Comparison of ENCODE assay signal across 8 cellular contexts in the genomic region with DNA sequence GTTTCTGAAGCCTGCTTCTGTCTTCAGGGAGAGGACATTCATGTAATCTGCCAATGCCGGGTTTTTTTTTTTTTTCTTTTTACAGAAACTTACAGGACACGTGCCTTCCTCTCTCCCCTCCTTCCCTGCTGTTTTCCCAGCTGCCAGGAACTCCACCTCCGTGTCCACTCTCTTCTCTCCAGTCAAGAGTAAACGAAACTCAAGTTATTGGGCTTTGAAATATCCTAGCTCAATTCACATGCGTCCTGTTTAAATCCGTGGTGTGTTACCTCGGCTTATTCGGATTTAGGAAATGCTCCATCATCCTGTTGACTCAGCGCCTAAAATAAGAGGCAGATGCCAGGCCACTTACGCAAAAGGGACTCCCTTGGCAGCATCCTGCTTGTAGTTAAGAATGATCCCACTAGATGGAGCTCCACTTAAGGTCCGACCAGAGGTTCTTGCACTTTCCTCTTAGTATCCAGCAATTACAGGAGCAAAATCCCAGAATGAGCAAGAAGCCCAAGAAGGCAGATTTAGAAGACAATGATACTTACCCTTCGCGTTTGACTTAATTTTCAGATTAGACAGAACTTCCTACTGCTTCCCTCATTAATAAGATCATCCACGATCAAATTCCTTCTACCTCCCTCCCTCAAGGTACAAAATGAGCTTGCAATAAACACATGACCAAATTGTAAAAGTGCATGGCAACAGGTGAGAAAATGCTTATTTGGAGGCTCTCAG.
DNase-seq lines count a peak whose midpoint lies in the region; ATAC-seq and TF ChIP-seq lines count a peak whose summit lies in the region.

No MANE protein-coding gene starts in this region.

- H3K36me3 ChIP-seq in BLaER1 treated with 17β-estradiol and CSF1 and Interleukin-3, amounts not matched to agents 10 nM and 100 nM, result no peaks in the 10 kb centered on the region
- H3K36me3 ChIP-seq in neural cell (ENCODE audit: insufficient read depth, low read length), result no peaks in the 10 kb centered on the region
- no peaks in the 10 kb centered on the region for H3K36me3 ChIP-seq in tibial nerve

- CTCF ChIA-PET in activated naive CD4-positive, alpha-beta T cell treated with anti-CD3 and anti-CD28 coated beads, Interleukin-2, amount 10 ng/mL, durations not matched to agents 7 days and 5 days (lab: Charles Lee), result interaction anchor here (0.7 to 2.6 kb wide), 28 partner anchors 8 to 359 kb away, joined by 3 to 32 read pairs (median 4); a partner anchor contains a TSS

- peak overlapping the region; percentile 23 to 90 (median 73) for H3K4me2 ChIP-seq in BLaER1 treated with 17β-estradiol and CSF1 and Interleukin-3, amounts not matched to agents 10 nM and 100 nM
- no peak overlapping the region for H3K4me2 ChIP-seq in neural cell (ENCODE audit: low read length)

- no peak for TF ChIP-seq EP300 in neural cell (conservative IDR thresholded peaks at IDR 0.05; ENCODE audit: poor library complexity, severe bottlenecking)
- TF ChIP-seq EP300 in tibial nerve (IDR thresholded peaks at IDR 0.05), result peak in 1 of 2 donors; percentile 92

- no peaks in the 10 kb centered on the region for H3K27me3 ChIP-seq in BLaER1 treated with 17β-estradiol and CSF1 and Interleukin-3, amounts not matched to agents 10 nM and 100 nM
- H3K27me3 ChIP-seq in neural cell (ENCODE audit: insufficient read depth, low read depth, low read length) (peaks cover 2% of the 10 kb centered on the region), tibial nerve (no peaks in the 10 kb centered on the region)

- peaks cover 10 to 31% (median 23%) of the 10 kb centered on the region in 10 experiments for H3K4me1 ChIP-seq in BLaER1 treated with 17β-estradiol and CSF1 and Interleukin-3, amounts not matched to agents 10 nM and 100 nM
- H3K4me1 ChIP-seq in tibial nerve, result peaks cover 0 to 20% (median 4%) of the 10 kb centered on the region in 4 donors

- H3K9me3 Mint-ChIP-seq in activated naive CD4-positive, alpha-beta T cell treated with anti-CD3 and anti-CD28 coated beads, Interleukin-2, amount 10 ng/mL, durations not matched to agents 7 days and 5 days, result peaks cover 12% of the 10 kb centered on the region

- peaks cover 3% of the 10 kb centered on the region for H3K27me3 Mint-ChIP-seq in activated naive CD4-positive, alpha-beta T cell treated with anti-CD3 and anti-CD28 coated beads, Interleukin-2, amount 10 ng/mL, durations not matched to agents 7 days and 5 days

- H4K20me1 ChIP-seq in BLaER1 treated with 17β-estradiol and CSF1 and Interleukin-3, amounts not matched to agents 10 nM and 100 nM, result no peaks in the 10 kb centered on the region
- H4K20me1 ChIP-seq in neural cell (ENCODE audit: insufficient read depth), result no peaks in the 10 kb centered on the region

- peaks cover 2% of the 10 kb centered on the region for H3K36me3 Mint-ChIP-seq in activated naive CD4-positive, alpha-beta T cell treated with anti-CD3 and anti-CD28 coated beads, Interleukin-2, amount 10 ng/mL, durations not matched to agents 7 days and 5 days

- ATAC-seq in GM21529 (IDR thresholded peaks at IDR 0.05; ENCODE audit: unreplicated experiment), result peak; percentile 53

- H3K27ac ChIP-seq in BLaER1 treated with 17β-estradiol and CSF1 and Interleukin-3, amounts not matched to agents 10 nM and 100 nM, result peak overlapping the region in 10 of 11 experiments; percentile 35 to 79 (median 70); a peak in 19 of 22 replicates
- no peak overlapping the region for H3K27ac ChIP-seq in neural cell (ENCODE audit: low read length)
- peak overlapping the region; percentile 26 to 86 (median 78) for H3K27ac ChIP-seq in tibial nerve

- peak overlapping the region in 3 of 10 experiments; percentile 16 to 45 (median 23); a peak in 3 of 20 replicates for H3K4me3 ChIP-seq in BLaER1 treated with 17β-estradiol and CSF1 and Interleukin-3, amounts not matched to agents 10 nM and 100 nM
- H3K4me3 ChIP-seq in neural cell (ENCODE audit: low read length) (no peak overlapping the region), tibial nerve (peak overlapping the region; percentile 10 to 42 (median 24))

- no peak overlapping the region for H3K4me3 Mint-ChIP-seq in activated naive CD4-positive, alpha-beta T cell treated with anti-CD3 and anti-CD28 coated beads, Interleukin-2, amount 10 ng/mL, durations not matched to agents 7 days and 5 days

- WGBS in tibial nerve, 2 donors, result 3 to 6% methylated on average over 14 of the region's 14 CpGs

- H3K9ac ChIP-seq in BLaER1 treated with 17β-estradiol and CSF1 and Interleukin-3, amounts not matched to agents 10 nM and 100 nM, result peak overlapping the region; percentile 19 to 72 (median 53); a peak in 18 of 22 replicates
- H3K9ac ChIP-seq in neural cell (ENCODE audit: low read length), result no peak overlapping the region

- H3F3A ChIP-seq in neural cell (ENCODE audit: insufficient read depth, low read length, poor library complexity, severe bottlenecking), result no peaks in the 10 kb centered on the region

- no peaks in the 10 kb centered on the region for H3K79me2 ChIP-seq in neural cell (replicated peaks; ENCODE audit: insufficient read depth, low read length)

- no peaks in the 10 kb centered on the region for H3K9me2 ChIP-seq in neural cell (ENCODE audit: insufficient read depth, low read length)

- TF ChIP-seq POLR2A in tibial nerve (IDR thresholded peaks at IDR 0.05), result no peak

- H3K27ac Mint-ChIP-seq in activated naive CD4-positive, alpha-beta T cell treated with anti-CD3 and anti-CD28 coated beads, Interleukin-2, amount 10 ng/mL, durations not matched to agents 7 days and 5 days, result peak overlapping the region; percentile 6

- peak; percentile 81 for TF ChIP-seq RAD21 in neural cell (conservative IDR thresholded peaks at IDR 0.05)

- TF ChIP-seq CTCF in neural cell (IDR thresholded peaks at IDR 0.05; ENCODE audit: poor library complexity, severe bottlenecking) (peak; percentile 86), tibial nerve (IDR thresholded peaks at IDR 0.05) (peak; percentile 72 to 91 (median 83))

- H2AFZ ChIP-seq in neural cell (ENCODE audit: low read depth, low read length), result no peak overlapping the region

- peaks cover 14 to 29% (median 21%) of the 10 kb centered on the region in 11 experiments for H3K9me3 ChIP-seq in BLaER1 treated with 17β-estradiol and CSF1 and Interleukin-3, amounts not matched to agents 10 nM and 100 nM (replicated peaks in 1 of 11)
- H3K9me3 ChIP-seq in neural cell (ENCODE audit: low read length) (no peaks in the 10 kb centered on the region), tibial nerve (no peaks in the 10 kb centered on the region)

- peaks cover 50% of the 10 kb centered on the region for H3K4me1 Mint-ChIP-seq in activated naive CD4-positive, alpha-beta T cell treated with anti-CD3 and anti-CD28 coated beads, Interleukin-2, amount 10 ng/mL, durations not matched to agents 7 days and 5 days

- peak; percentile 94 for DNase-seq in MV-4-11 (lab: John Stamatoyannopoulos, UW)
- DNase-seq in SIG-M5 treated with dmso at 0.1 percent for 504 hours (lab: John Stamatoyannopoulos, UW; ENCODE audit: unreplicated experiment), result peak; percentile 94
- DNase-seq in activated naive CD4-positive, alpha-beta T cell treated with anti-CD3 and anti-CD28 coated beads, Interleukin-2, amount 10 ng/mL, durations not matched to agents 7 days and 5 days, result peak; percentile 68
- DNase-seq in foreskin melanocyte, result peak; percentile 90
- DNase-seq in tibial nerve (ENCODE audit: low spot score in 2 of 2), result peak; percentile 47 to 97

TF ChIP-seq in neural cell, 6 proteins besides CTCF, POLR2A, EP300 and RAD21:
- TF ChIP-seq SMC3 (conservative IDR thresholded peaks at IDR 0.05; ENCODE audit: poor library complexity) (peak; percentile 89), EZH2 (IDR thresholded peaks at IDR 0.05; ENCODE audit: borderline replicate concordance, insufficient read depth, low read length, poor library complexity, severe bottlenecking) (no peak)
